18 cellular contexts compared by ENCODE assay signal in the genomic region with DNA sequence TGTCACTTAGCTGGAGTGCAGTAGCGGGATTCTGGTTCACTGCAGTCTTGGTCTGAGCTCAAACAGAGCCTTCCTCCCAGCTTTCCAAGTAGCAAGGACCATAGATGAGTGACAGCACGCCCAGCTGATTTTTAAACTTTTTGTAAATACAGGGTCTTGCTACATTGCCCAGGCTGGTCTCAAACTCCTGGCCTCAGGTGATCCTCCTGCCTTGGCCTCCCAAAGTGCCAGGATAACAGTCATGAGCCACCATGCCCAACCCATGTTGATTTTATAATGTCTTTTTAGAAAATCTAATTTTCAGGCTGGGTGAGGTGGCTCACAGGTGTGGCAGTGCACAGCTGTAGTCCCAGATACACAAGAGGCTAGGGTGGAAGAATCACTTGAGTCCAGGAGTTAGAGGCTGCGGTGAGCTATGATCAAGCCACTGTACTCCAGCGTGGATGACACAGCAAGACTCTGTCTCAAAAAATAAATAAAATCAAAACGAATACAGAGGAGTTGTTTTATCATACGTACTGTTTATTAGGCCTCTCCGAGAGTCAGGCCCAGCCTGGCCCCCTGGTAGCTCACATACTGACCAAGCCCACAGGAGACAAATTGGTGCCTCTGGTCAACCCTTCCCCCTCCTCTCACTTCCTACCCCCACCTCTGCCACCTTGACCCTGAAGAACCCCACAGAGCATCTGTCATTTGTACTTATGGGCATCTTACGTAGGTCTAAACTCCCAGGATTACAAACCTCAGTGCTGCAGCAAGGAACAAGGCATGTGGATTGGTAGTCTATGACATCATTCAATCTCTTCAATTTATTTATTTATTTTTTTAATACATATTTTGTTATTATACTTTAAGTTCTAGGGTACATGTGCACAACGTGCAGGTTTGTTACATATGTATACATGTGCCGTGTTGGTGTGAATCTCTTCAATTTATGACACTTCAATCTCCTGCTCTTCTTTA. TPM values are rescaled to one million over a fixed set of nuclear protein-coding genes. Genes with fewer than 3 reads are reported as not detected.
"Had no signal": no experiment of that assay in that cellular context is flagged by ENCODE, and none has a peak within 500 bp of the region (broad histone marks: within the 10 kb centered on the region; RNA-seq: fewer than 3 reads in every experiment).

No MANE protein-coding gene starts in this region.

- H3K4me1 ChIP-seq: foreskin keratinocyte, uterus had no signal

- ATAC-seq: foreskin keratinocyte; lower lobe of right lung; sciatic nerve; stimulated activated naive CD8-positive, alpha-beta T cell treated with anti-CD3 and anti-CD28 coated beads, Interleukin-15, Interleukin-2, amounts not matched to agents 100 U/mL and 50 U/mL, for 24 hours had no signal

- H3K36me3 ChIP-seq: thyroid gland, uterus had no signal

- H3K4me3 Mint-ChIP-seq: dendritic cell treated with granulocyte-macrophage colony-stimulating factor and Interleukin-4, amounts not matched to agents 40 ng/mL and 50 ng/mL, for 4 days; immature natural killer cell; naive B cell; nephron had no signal

- H3K27me3 Mint-ChIP-seq: dendritic cell treated with granulocyte-macrophage colony-stimulating factor and Interleukin-4, amounts not matched to agents 40 ng/mL and 50 ng/mL, for 4 days; naive B cell had no signal

- H3K27ac ChIP-seq: foreskin keratinocyte, left ventricle myocardium inferior, lower lobe of right lung, suprapubic skin, thyroid gland, upper lobe of left lung, uterus had no signal

- H3K9me3 ChIP-seq: left ventricle myocardium inferior, lower lobe of right lung, suprapubic skin, thyroid gland, upper lobe of left lung, uterus had no signal

- H3K9me3 Mint-ChIP-seq: dendritic cell treated with granulocyte-macrophage colony-stimulating factor and Interleukin-4, amounts not matched to agents 40 ng/mL and 50 ng/mL, for 4 days; immature natural killer cell; naive B cell; nephron had no signal

- H3K4me3 ChIP-seq: left ventricle myocardium inferior, lower lobe of right lung, suprapubic skin, thyroid gland, upper lobe of left lung, uterus had no signal

- H3K27ac Mint-ChIP-seq: dendritic cell treated with granulocyte-macrophage colony-stimulating factor and Interleukin-4, amounts not matched to agents 40 ng/mL and 50 ng/mL, for 4 days; nephron had no signal

- H3K27me3 ChIP-seq: foreskin keratinocyte, suprapubic skin, thyroid gland, upper lobe of left lung, uterus had no signal

- H3K4me1 Mint-ChIP-seq: immature natural killer cell had no signal

- DNase-seq: erythroblast; foreskin keratinocyte; immature natural killer cell; left ventricle myocardium inferior; lower lobe of right lung; mesenchymal stem cell; midbrain; naive B cell; stimulated activated naive CD8-positive, alpha-beta T cell treated with anti-CD3 and anti-CD28 coated beads, Interleukin-15, Interleukin-2, amounts not matched to agents 100 U/mL and 50 U/mL, for 24 hours; thyroid gland; upper lobe of left lung; uterus had no signal

RNA-seq across cellular contexts. Expression of a gene that starts 35.3 kb away (rescaled TPM):
- total RNA-seq: skeletal muscle tissue had no signal
- polyA plus RNA-seq: keratinocyte had no signal
